12 cellular contexts compared by ENCODE assay signal in genomic region chr1:17574502-17574901, GRCh38. TPM values are rescaled to one million over a fixed set of nuclear protein-coding genes. Genes with fewer than 3 reads are reported as not detected.
A peak's percentile ranks its signal among the peaks of the same experiment; 100 is the strongest.
DNase-seq lines count a peak whose midpoint lies in the region; ATAC-seq and TF ChIP-seq lines count a peak whose summit lies in the region.
"Had no signal": no experiment of that assay in that cellular context is flagged by ENCODE, and none has a peak within 500 bp of the region (broad histone marks: within the 10 kb centered on the region; RNA-seq: fewer than 3 reads in every experiment).

No MANE protein-coding gene starts in this region.

- H3K4me2 ChIP-seq in PC-9, result no peak overlapping the region

- POLR2A ChIA-PET in PC-9 (lab: Charles Lee; ENCODE audit: unreplicated experiment), result interaction anchor here (0.6 kb wide), 2 partner anchors 21 to 78 kb away, joined by 3 to 4 read pairs; no protein-coding TSS in a partner anchor

- H3K9me2 ChIP-seq in PC-9 (ENCODE audit: insufficient read depth), result no peaks in the 10 kb centered on the region

- H3K9me3 ChIP-seq in right cardiac atrium (ENCODE audit: control insufficient read depth, low read length), result no peaks in the 10 kb centered on the region
- H3K9me3 ChIP-seq in suprapubic skin, result no peaks in the 10 kb centered on the region
- no peaks in the 10 kb centered on the region for H3K9me3 ChIP-seq in PC-9 (ENCODE audit: insufficient read depth, low read depth)

- no peak for TF ChIP-seq POLR2A in suprapubic skin (IDR thresholded peaks at IDR 0.05)

- no peak overlapping the region for H2AFZ ChIP-seq in PC-9

- H4K20me1 ChIP-seq in PC-9 (ENCODE audit: insufficient read depth), result no peaks in the 10 kb centered on the region

- no peak overlapping the region for H3K27ac ChIP-seq in VCaP
- no peak overlapping the region for H3K27ac ChIP-seq in right cardiac atrium (ENCODE audit: low read length)
- H3K27ac ChIP-seq in suprapubic skin, result peak overlapping the region; percentile 66
- H3K27ac ChIP-seq in PC-9, result no peak overlapping the region

- WGBS in right cardiac atrium, result 51% methylated on average over 11 of the region's 11 CpGs
- WGBS in suprapubic skin, result 60% methylated on average over 11 of the region's 11 CpGs

- H3K4me3 ChIP-seq in right cardiac atrium (ENCODE audit: low read length) (no peak overlapping the region), suprapubic skin (no peak overlapping the region), PC-9 (no peak overlapping the region)
- H3K4me3 ChIP-seq: skin epidermis had no signal

- no peak for TF ChIP-seq EP300 in suprapubic skin (IDR thresholded peaks at IDR 0.05)

- no TSS peak for BruUV-seq in PC-9 (replicated peaks; lab: Mats Ljungman, UMichigan)

- TF ChIP-seq CTCF in VCaP (conservative IDR thresholded peaks at IDR 0.05) (peak; percentile 49), suprapubic skin (IDR thresholded peaks at IDR 0.05) (no peak), PC-9 (conservative IDR thresholded peaks at IDR 0.05) (no peak; the same call in 1 of the 2 replicates)

- ATAC-seq in right cardiac atrium (no peak), HG02870 (IDR thresholded peaks at IDR 0.05; ENCODE audit: unreplicated experiment) (no peak)
- ATAC-seq: stimulated activated naive CD8-positive, alpha-beta T cell treated with anti-CD3 and anti-CD28 coated beads, Interleukin-15, Interleukin-2, amounts not matched to agents 100 U/mL and 50 U/mL, for 24 hours had no signal

- H3F3A ChIP-seq in PC-9 (ENCODE audit: insufficient read depth, low read depth), result peaks cover 8% of the 10 kb centered on the region

- H3K36me3 ChIP-seq in suprapubic skin (no peaks in the 10 kb centered on the region), PC-9 (ENCODE audit: low read depth) (no peaks in the 10 kb centered on the region)

- intact Hi-C loops in right cardiac atrium (cut with DNase I), result no loop called here
- intact Hi-C loops in PC-9 (cut with micrococcal nuclease; ENCODE audit: unreplicated experiment), result no loop called here

- H3K4me1 ChIP-seq in right cardiac atrium (ENCODE audit: control insufficient read depth, insufficient read depth, low read length) (peaks cover 10% of the 10 kb centered on the region), suprapubic skin (peaks cover 59% of the 10 kb centered on the region), PC-9 (replicated peaks; ENCODE audit: insufficient read depth) (peaks cover 12% of the 10 kb centered on the region)

- H3K79me2 ChIP-seq in PC-9 (ENCODE audit: low read depth), result peaks cover 10% of the 10 kb centered on the region; the same call in 1 of the 2 replicates

- DNase-seq in NCI-H2227 (lab: John Stamatoyannopoulos, UW; ENCODE audit: unreplicated experiment) (peak; percentile 23), NCI-H2227 treated with DMSO at 0.1 percent for 48 hours (lab: John Stamatoyannopoulos, UW) (no peak), right cardiac atrium (peak in 2 of 3 donors; percentile 47 to 50), suprapubic skin (ENCODE audit: low spot score in 2 of 2) (no peak), H4 (ENCODE audit: low spot score) (no peak), PC-9 (no peak)
- DNase-seq: activated CD4-positive, CD25-positive, alpha-beta regulatory T cell treated with anti-CD3 and anti-CD28 coated beads, Interleukin-2, amount 50 U/mL, for 72 hours; NCI-H524 treated with DMSO at 0.1 percent for 48 hours; stimulated activated naive CD8-positive, alpha-beta T cell treated with anti-CD3 and anti-CD28 coated beads, Interleukin-15, Interleukin-2, amounts not matched to agents 100 U/mL and 50 U/mL, for 24 hours had no signal

- CTCF ChIA-PET in PC-9 (lab: Charles Lee), result interaction anchor here (0.5 to 1.0 kb wide), 3 partner anchors 15 to 87 kb away, joined by 3 to 4 read pairs (median 4); no protein-coding TSS in a partner anchor

- H3K27me3 ChIP-seq in right cardiac atrium (ENCODE audit: control insufficient read depth, insufficient read depth) (no peaks in the 10 kb centered on the region), suprapubic skin (no peaks in the 10 kb centered on the region), PC-9 (ENCODE audit: insufficient read depth, low read depth) (no peaks in the 10 kb centered on the region)

RNA-seq across cellular contexts. Expression of gene ARHGEF10L, which starts 35.0 kb away (rescaled TPM):
- total RNA-seq in right cardiac atrium (10 to 100 TPM; 42.6 to 56.4 (median 55.1) TPM), suprapubic skin (100 to 1,000 TPM in 1 of 4 donors, 10 to 100 TPM in 3; 65.0 to 136 (median 94.1) TPM), PC-9 (2021) (21.6 and 25.4 TPM in 2 replicates)
- polyA plus RNA-seq in right cardiac atrium, result 47.9 TPM
- total RNA-seq in H4 (2014; rRNA removed; shearing (Covaris generic)), result 2.6 and 4.1 TPM in 2 replicates

Comparison
In these comparisons a context has a peak if more than half of its experiments do, and no peak if none do; other contexts are left out.
1. DNase-seq: peak in NCI-H2227 (single experiment) and right cardiac atrium (2 of 3); none in NCI-H2227 treated with DMSO at 0.1 percent for 48 hours (single experiment), suprapubic skin (0 of 2), H4 (single experiment) and PC-9 (0 of 2).